Comparison of ENCODE assay signal across 8 cellular contexts in the genomic region with DNA sequence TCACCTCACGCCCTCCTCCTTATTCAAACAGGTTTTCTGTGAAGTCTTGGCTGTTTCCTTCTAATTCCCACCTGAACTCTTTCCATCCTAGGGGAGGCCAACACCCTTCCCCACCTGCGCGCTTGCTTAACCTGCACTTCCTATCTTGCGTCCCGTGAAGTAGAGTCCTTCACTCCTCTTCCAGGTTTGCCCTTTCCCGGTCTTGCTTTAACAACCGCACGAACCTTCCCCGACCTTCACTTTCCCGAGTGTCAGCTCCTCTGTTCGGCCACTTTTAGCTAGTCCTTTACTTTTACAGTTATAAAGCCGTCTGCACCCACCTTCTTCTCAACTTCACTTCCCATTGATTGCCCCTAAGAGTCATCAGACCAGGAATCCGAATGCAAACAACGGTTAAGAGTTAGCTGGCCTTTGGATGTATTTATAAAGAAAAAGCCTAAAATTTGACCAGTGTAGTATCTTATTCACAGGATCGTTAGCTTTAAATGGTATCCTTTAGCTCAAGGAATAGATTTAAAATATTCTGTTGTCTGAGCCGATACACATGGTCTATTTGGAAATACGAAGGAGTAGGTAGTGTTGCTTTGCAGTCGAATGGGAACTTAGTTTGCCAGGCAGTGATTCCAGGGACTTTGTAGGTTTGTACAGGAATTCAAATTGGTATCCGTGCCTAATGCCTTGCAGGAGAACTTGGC. TPM values are rescaled to one million over a fixed set of nuclear protein-coding genes. Genes with fewer than 3 reads are reported as not detected.
A peak's percentile ranks its signal among the peaks of the same experiment; 100 is the strongest.
DNase-seq lines count a peak whose midpoint lies in the region; ATAC-seq and TF ChIP-seq lines count a peak whose summit lies in the region.

No MANE protein-coding gene starts in this region.

- H3K4me1 ChIP-seq in body of pancreas (peaks cover 39% of the 10 kb centered on the region), liver (ENCODE audit: control insufficient read depth in 4 of 4, insufficient read depth in 4 of 4, low read length in 3 of 4) (peaks cover 5 to 39% (median 28%) of the 10 kb centered on the region in 4 donors), thyroid gland (peaks cover 18 to 35% of the 10 kb centered on the region in 2 donors)

- peak overlapping the region; percentile 97 to 100 (median 100) for H3K27ac ChIP-seq in body of pancreas
- H3K27ac ChIP-seq in liver (ENCODE audit: low read depth in 1 of 2, low read length in 2 of 2), result peak overlapping the region; percentile 97 to 99
- peak overlapping the region; percentile 99 to 100 (median 99) for H3K27ac ChIP-seq in thyroid gland

- TF ChIP-seq RAD21 in liver (IDR thresholded peaks at IDR 0.05), result no peak

- WGBS in body of pancreas, 2 donors, result 0% methylated on average over 19 of the region's 19 CpGs
- under 1% methylated on average over 19 of the region's 19 CpGs for WGBS in liver
- WGBS in thyroid gland, 2 donors, result 0 to 1% methylated on average over 19 of the region's 19 CpGs

- TF ChIP-seq CTCF in body of pancreas (IDR thresholded peaks at IDR 0.05), result no peak
- TF ChIP-seq CTCF in liver (IDR thresholded peaks at IDR 0.05; ENCODE audit: low read depth, low read length, missing input control), result no peak
- no peak for TF ChIP-seq CTCF in thyroid gland (IDR thresholded peaks at IDR 0.05)

- H3K9me3 ChIP-seq in body of pancreas, result no peaks in the 10 kb centered on the region
- no peaks in the 10 kb centered on the region for H3K9me3 ChIP-seq in liver (ENCODE audit: control insufficient read depth in 4 of 4, low read length in 3 of 4)
- no peaks in the 10 kb centered on the region for H3K9me3 ChIP-seq in thyroid gland

- DNase-seq in NCI-H1417 (lab: John Stamatoyannopoulos, UW) (peak; percentile 14 to 77 (median 62)), NCI-H1417 treated with DMSO at 0.1 percent for 48 hours (lab: John Stamatoyannopoulos, UW) (no peak), NCI-H345 treated with DMSO at 0.1 percent for 48 hours (lab: John Stamatoyannopoulos, UW; ENCODE audit: unreplicated experiment) (peak; percentile 15), body of pancreas (no peak), thyroid gland (peak; percentile 56 to 58), NCI-H1694 treated with DMSO at 0.1 percent for 48 hours (lab: John Stamatoyannopoulos, UW) (no peak)
- DNase-seq in activated CD4-positive, alpha-beta T cell treated with anti-CD3 and anti-CD28 coated beads, Interleukin-2, amount 50 U/mL, for 1 hour, result no peak

- H3K36me3 ChIP-seq in body of pancreas (replicated peaks in 1 of 2; ENCODE audit: insufficient read depth in 1 of 2, low read depth in 2 of 2), result no peaks in the 10 kb centered on the region
- no peaks in the 10 kb centered on the region for H3K36me3 ChIP-seq in liver (ENCODE audit: control insufficient read depth in 4 of 4, insufficient read depth in 3 of 4, low read depth in 1 of 4, low read length in 3 of 4)
- no peaks in the 10 kb centered on the region for H3K36me3 ChIP-seq in thyroid gland

- no peak for ATAC-seq in body of pancreas

- H3K27me3 ChIP-seq in body of pancreas (no peaks in the 10 kb centered on the region), liver (ENCODE audit: control insufficient read depth in 4 of 4, insufficient read depth in 4 of 4, low read length in 3 of 4) (no peaks in the 10 kb centered on the region), thyroid gland (no peaks in the 10 kb centered on the region)

- H3K4me3 ChIP-seq in body of pancreas (peak overlapping the region; percentile 87 to 97), liver (ENCODE audit: low read depth in 1 of 3, low read length in 3 of 3) (peak overlapping the region; percentile 59 to 99 (median 98)), thyroid gland (replicated peaks in 1 of 3) (peak overlapping the region; percentile 92 to 97 (median 92))

- TF ChIP-seq POLR2A in body of pancreas (IDR thresholded peaks at IDR 0.05) (peak in 2 of 3 donors; percentile 56 to 63), thyroid gland (IDR thresholded peaks at IDR 0.05) (peak in 1 of 2 donors; percentile 17)

- intact Hi-C loops in body of pancreas (cut with DNase I) (no loop called here), thyroid gland (cut with DNase I) (loop anchor here (10.0 kb wide), 2 partner anchors 52 to 132 kb away; no protein-coding TSS in a partner anchor)

- H3K9ac ChIP-seq in liver (ENCODE audit: low read depth in 1 of 2, low read length in 2 of 2), result peak overlapping the region; percentile 90 to 94

TF ChIP-seq in liver, 16 proteins besides CTCF, POLR2A, EP300 and RAD21:
- TF ChIP-seq SP1 (IDR thresholded peaks at IDR 0.05) (no peak), FOXA2 (IDR thresholded peaks at IDR 0.05) (no peak), HNF4A (conservative IDR thresholded peaks at IDR 0.05) (no peak), HNF4G (IDR thresholded peaks at IDR 0.05) (no peak), NR2F2 (IDR thresholded peaks at IDR 0.05) (no peak), MAX (IDR thresholded peaks at IDR 0.05) (no peak), EGR1 (IDR thresholded peaks at IDR 0.05; ENCODE audit: low read depth in 2 of 2) (no peak), YY1 (IDR thresholded peaks at IDR 0.05) (no peak), GABPA (IDR thresholded peaks at IDR 0.05 in 1 of 2, conservative IDR thresholded peaks at IDR 0.05 in 1 of 2) (no peak), FOXA1 (IDR thresholded peaks at IDR 0.05) (no peak), RXRA (IDR thresholded peaks at IDR 0.05) (no peak), JUND (IDR thresholded peaks at IDR 0.05) (no peak), TAF1 (conservative IDR thresholded peaks at IDR 0.05) (peak; percentile 13)
- TF ChIP-seq, protein P1, sequence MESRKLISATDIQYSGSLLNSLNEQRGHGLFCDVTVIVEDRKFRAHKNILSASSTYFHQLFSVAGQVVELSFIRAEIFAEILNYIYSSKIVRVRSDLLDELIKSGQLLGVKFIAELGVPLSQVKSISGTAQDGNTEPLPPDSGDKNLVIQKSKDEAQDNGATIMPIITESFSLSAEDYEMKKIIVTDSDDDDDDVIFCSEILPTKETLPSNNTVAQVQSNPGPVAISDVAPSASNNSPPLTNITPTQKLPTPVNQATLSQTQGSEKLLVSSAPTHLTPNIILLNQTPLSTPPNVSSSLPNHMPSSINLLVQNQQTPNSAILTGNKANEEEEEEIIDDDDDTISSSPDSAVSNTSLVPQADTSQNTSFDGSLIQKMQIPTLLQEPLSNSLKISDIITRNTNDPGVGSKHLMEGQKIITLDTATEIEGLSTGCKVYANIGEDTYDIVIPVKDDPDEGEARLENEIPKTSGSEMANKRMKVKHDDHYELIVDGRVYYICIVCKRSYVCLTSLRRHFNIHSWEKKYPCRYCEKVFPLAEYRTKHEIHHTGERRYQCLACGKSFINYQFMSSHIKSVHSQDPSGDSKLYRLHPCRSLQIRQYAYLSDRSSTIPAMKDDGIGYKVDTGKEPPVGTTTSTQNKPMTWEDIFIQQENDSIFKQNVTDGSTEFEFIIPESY (IDR thresholded peaks at IDR 0.05), result no peak
- TF ChIP-seq, protein P2, sequence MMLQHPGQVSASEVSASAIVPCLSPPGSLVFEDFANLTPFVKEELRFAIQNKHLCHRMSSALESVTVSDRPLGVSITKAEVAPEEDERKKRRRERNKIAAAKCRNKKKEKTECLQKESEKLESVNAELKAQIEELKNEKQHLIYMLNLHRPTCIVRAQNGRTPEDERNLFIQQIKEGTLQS (IDR thresholded peaks at IDR 0.05), result no peak
- TF ChIP-seq, protein P3, sequence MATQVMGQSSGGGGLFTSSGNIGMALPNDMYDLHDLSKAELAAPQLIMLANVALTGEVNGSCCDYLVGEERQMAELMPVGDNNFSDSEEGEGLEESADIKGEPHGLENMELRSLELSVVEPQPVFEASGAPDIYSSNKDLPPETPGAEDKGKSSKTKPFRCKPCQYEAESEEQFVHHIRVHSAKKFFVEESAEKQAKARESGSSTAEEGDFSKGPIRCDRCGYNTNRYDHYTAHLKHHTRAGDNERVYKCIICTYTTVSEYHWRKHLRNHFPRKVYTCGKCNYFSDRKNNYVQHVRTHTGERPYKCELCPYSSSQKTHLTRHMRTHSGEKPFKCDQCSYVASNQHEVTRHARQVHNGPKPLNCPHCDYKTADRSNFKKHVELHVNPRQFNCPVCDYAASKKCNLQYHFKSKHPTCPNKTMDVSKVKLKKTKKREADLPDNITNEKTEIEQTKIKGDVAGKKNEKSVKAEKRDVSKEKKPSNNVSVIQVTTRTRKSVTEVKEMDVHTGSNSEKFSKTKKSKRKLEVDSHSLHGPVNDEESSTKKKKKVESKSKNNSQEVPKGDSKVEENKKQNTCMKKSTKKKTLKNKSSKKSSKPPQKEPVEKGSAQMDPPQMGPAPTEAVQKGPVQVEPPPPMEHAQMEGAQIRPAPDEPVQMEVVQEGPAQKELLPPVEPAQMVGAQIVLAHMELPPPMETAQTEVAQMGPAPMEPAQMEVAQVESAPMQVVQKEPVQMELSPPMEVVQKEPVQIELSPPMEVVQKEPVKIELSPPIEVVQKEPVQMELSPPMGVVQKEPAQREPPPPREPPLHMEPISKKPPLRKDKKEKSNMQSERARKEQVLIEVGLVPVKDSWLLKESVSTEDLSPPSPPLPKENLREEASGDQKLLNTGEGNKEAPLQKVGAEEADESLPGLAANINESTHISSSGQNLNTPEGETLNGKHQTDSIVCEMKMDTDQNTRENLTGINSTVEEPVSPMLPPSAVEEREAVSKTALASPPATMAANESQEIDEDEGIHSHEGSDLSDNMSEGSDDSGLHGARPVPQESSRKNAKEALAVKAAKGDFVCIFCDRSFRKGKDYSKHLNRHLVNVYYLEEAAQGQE (IDR thresholded peaks at IDR 0.05), result peak; percentile 9

RNA-seq across cellular contexts. Expression of gene PPP2R5A, which starts 1.4 kb away (rescaled TPM):
- total RNA-seq in body of pancreas (10 to 100 TPM; 30.3 to 32.7 TPM), liver (10 to 100 TPM; 29.5 to 40.7 TPM), thyroid gland (10 to 100 TPM; 62.7 to 81.5 (median 70.1) TPM)
- 10 to 100 TPM; 22.9 to 27.4 TPM for polyA plus RNA-seq in liver

Comparison
In these comparisons a context has a peak if more than half of its experiments do, and no peak if none do; other contexts are left out.
1. DNase-seq: peak in NCI-H1417 (3 of 3), NCI-H345 treated with DMSO at 0.1 percent for 48 hours (single experiment) and thyroid gland (2 of 2); none in NCI-H1417 treated with DMSO at 0.1 percent for 48 hours (single experiment), body of pancreas (0 of 4), NCI-H1694 treated with DMSO at 0.1 percent for 48 hours (single experiment) and activated CD4-positive, alpha-beta T cell treated with anti-CD3 and anti-CD28 coated beads, Interleukin-2, amount 50 U/mL, for 1 hour (single experiment).
2. Peak in every context shown above with its lines, with median percentiles within 50 percentile points of each other: H3K27ac ChIP-seq and H3K4me3 ChIP-seq.